19 cellular contexts compared by ENCODE assay signal in genomic region chr5:108516771-108517170, GRCh38.
DNase-seq lines count a peak whose midpoint lies in the region; ATAC-seq, FAIRE-seq and TF ChIP-seq lines count a peak whose summit lies in the region.
"Had no signal": no experiment of that assay in that cellular context is flagged by ENCODE, and none has a peak within 500 bp of the region (broad histone marks: within the 10 kb centered on the region; RNA-seq: fewer than 3 reads in every experiment).

No MANE protein-coding gene starts in this region.

- H3K4me3 ChIP-seq in HEK293 (ENCODE audit: low read depth, low read length) (no peak overlapping the region), mesendoderm (ENCODE audit: low read length) (no peak overlapping the region)
- H3K4me3 ChIP-seq: BLaER1 treated with 17β-estradiol and CSF1 and Interleukin-3, amounts not matched to agents 10 nM and 100 nM; GM12878; HAP-1 had no signal

- no peaks in the 10 kb centered on the region for H3K27me3 Mint-ChIP-seq in glutamatergic neuron (ENCODE audit: unreplicated experiment)

- H3K27ac Mint-ChIP-seq in glutamatergic neuron (ENCODE audit: unreplicated experiment), result peak overlapping the region; percentile 63
- H3K27ac Mint-ChIP-seq: CD4-positive, alpha-beta T cell had no signal

- POLR2A ChIA-PET in HEK293 (lab: Yijun Ruan, JAX), result no interaction called here

- H3K9me3 ChIP-seq in HEK293 (ENCODE audit: control insufficient read depth, insufficient read depth, low read depth, low read length), result no peaks in the 10 kb centered on the region
- H3K9me3 ChIP-seq: BLaER1 treated with 17β-estradiol and CSF1 and Interleukin-3, amounts not matched to agents 10 nM and 100 nM; HAP-1 had no signal

- H3K23ac ChIP-seq in mesendoderm (ENCODE audit: low read length), result no peak overlapping the region

- H3K79me1 ChIP-seq in mesendoderm (ENCODE audit: low read length), result no peaks in the 10 kb centered on the region

- H3K4ac ChIP-seq in mesendoderm (ENCODE audit: low read depth, low read length), result no peak overlapping the region

- no peak overlapping the region for H2BK5ac ChIP-seq in mesendoderm (ENCODE audit: low read length)

- no peaks in the 10 kb centered on the region for H3K36me3 Mint-ChIP-seq in glutamatergic neuron (ENCODE audit: unreplicated experiment)

- ATAC-seq in HG03159 (IDR thresholded peaks at IDR 0.05; ENCODE audit: unreplicated experiment), result no peak
- ATAC-seq: GM12878 had no signal

- no peaks in the 10 kb centered on the region for H3K36me3 ChIP-seq in HEK293 (ENCODE audit: control insufficient read depth in 2 of 2, insufficient read depth in 1 of 2, low read length in 2 of 2)
- no peaks in the 10 kb centered on the region for H3K36me3 ChIP-seq in mesendoderm (ENCODE audit: control insufficient read depth, insufficient read depth, low read length)
- H3K36me3 ChIP-seq: BLaER1 treated with 17β-estradiol and CSF1 and Interleukin-3, amounts not matched to agents 10 nM and 100 nM; HAP-1 had no signal

- FAIRE-seq in HTR-8/SVneo (lab: Jason Lieb, UNC), result no peak
- FAIRE-seq: GM12878, GM18507 had no signal

- no peak overlapping the region for H2AK5ac ChIP-seq in mesendoderm (ENCODE audit: low read length)

- no peak overlapping the region for H3K27ac ChIP-seq in HEK293 (ENCODE audit: extremely low read depth, low read depth, low read length)
- H3K27ac ChIP-seq in mesendoderm (ENCODE audit: low read depth, low read length), result no peak overlapping the region
- H3K27ac ChIP-seq: BLaER1 treated with 17β-estradiol and CSF1 and Interleukin-3, amounts not matched to agents 10 nM and 100 nM; HL-60 had no signal

- H4K5ac ChIP-seq in mesendoderm (ENCODE audit: low read length), result no peak overlapping the region

- no peaks in the 10 kb centered on the region for H3K27me3 ChIP-seq in mesendoderm (ENCODE audit: insufficient read depth, low read length, poor library complexity)
- H3K27me3 ChIP-seq: BLaER1 treated with 17β-estradiol and CSF1 and Interleukin-3, amounts not matched to agents 10 nM and 100 nM had no signal

- H3K4me2 ChIP-seq in mesendoderm (ENCODE audit: low read length), result no peak overlapping the region
- H3K4me2 ChIP-seq: BLaER1 treated with 17β-estradiol and CSF1 and Interleukin-3, amounts not matched to agents 10 nM and 100 nM had no signal

- CTCF ChIA-PET in HEK293 (lab: Yijun Ruan, JAX), result interaction anchor here (0.6 kb wide), 1 partner anchor 24 kb away, joined by 3 read pairs; no protein-coding TSS in a partner anchor

- H3K56ac ChIP-seq in mesendoderm (ENCODE audit: low read length), result no peak overlapping the region

- DNase-seq in glutamatergic neuron (no peak), mesendoderm (no peak), GDM1 (lab: John Stamatoyannopoulos, UW) (no peak), HTR-8/SVneo (ENCODE audit: insufficient read length, low spot score) (no peak)
- DNase-seq in stimulated activated CD4-positive, alpha-beta T cell treated with anti-CD3 and anti-CD28 coated beads, Interleukin-2, amount 100 ng/mL, for 48 hours, result no peak
- DNase-seq: ACHN; Calu3; CD4-positive, alpha-beta T cell; DMS 273 treated with DMSO at 0.1 percent for 48 hours; GOT3; IMR-90; KBM-7 had no signal

- peak overlapping the region; percentile 30 for H3K18ac ChIP-seq in mesendoderm (ENCODE audit: low read length)

- no peak overlapping the region for H2BK15ac ChIP-seq in mesendoderm (replicated peaks; ENCODE audit: low read depth)

- H4K8ac ChIP-seq in mesendoderm (ENCODE audit: low read depth, low read length), result no peak overlapping the region

- peak overlapping the region; percentile 28 for H3K4me3 Mint-ChIP-seq in glutamatergic neuron (ENCODE audit: unreplicated experiment)
- H3K4me3 Mint-ChIP-seq: CD4-positive, alpha-beta T cell had no signal

- no peaks in the 10 kb centered on the region for H3K79me2 ChIP-seq in mesendoderm (ENCODE audit: control insufficient read depth, insufficient read depth, low read length)

- no peak overlapping the region for H3K9ac ChIP-seq in mesendoderm (ENCODE audit: low read length)
- H3K9ac ChIP-seq: BLaER1 treated with 17β-estradiol and CSF1 and Interleukin-3, amounts not matched to agents 10 nM and 100 nM had no signal

- H3K4me1 ChIP-seq in HEK293 (ENCODE audit: control insufficient read depth, insufficient read depth, low read length) (no peaks in the 10 kb centered on the region), mesendoderm (ENCODE audit: control insufficient read depth, low read depth, low read length) (peaks cover 5% of the 10 kb centered on the region)

- no peak overlapping the region for H2BK120ac ChIP-seq in mesendoderm (ENCODE audit: low read depth, low read length)

- peaks cover 1% of the 10 kb centered on the region for H3K9me3 Mint-ChIP-seq in glutamatergic neuron (ENCODE audit: unreplicated experiment)
- H3K9me3 Mint-ChIP-seq: CD4-positive, alpha-beta T cell had no signal

- TF ChIP-seq CTCF in HEK293 (tag by site-specific recombination; IDR thresholded peaks at IDR 0.05) (no peak), glutamatergic neuron (IDR thresholded peaks at IDR 0.05; ENCODE audit: partially characterized antibody, unreplicated experiment) (no peak)

- H3K4me1 Mint-ChIP-seq in glutamatergic neuron (ENCODE audit: low read depth, unreplicated experiment), result peaks cover 2% of the 10 kb centered on the region

TF ChIP-seq in HEK293, 187 proteins besides CTCF, POLR2A, EP300 and RAD21:
- TF ChIP-seq ZNF292 (tag by site-specific recombination; IDR thresholded peaks at IDR 0.05; ENCODE audit: borderline replicate concordance, low read depth), result no peak
- peak; percentile 10; the same call in 1 of the 2 replicates for TF ChIP-seq FEZF1 (tag by site-specific recombination; IDR thresholded peaks at IDR 0.05)
- TF ChIP-seq ZBTB7A (tag by site-specific recombination; IDR thresholded peaks at IDR 0.05; ENCODE audit: low read depth), result no peak
- no peak for TF ChIP-seq ATF2 (tag by site-specific recombination; IDR thresholded peaks at IDR 0.05; ENCODE audit: low read depth)
- TF ChIP-seq GFI1B (tag by site-specific recombination; IDR thresholded peaks at IDR 0.05), result no peak
- TF ChIP-seq ZNF18 (tag by site-specific recombination; IDR thresholded peaks at IDR 0.05), result no peak
